ENCODE assay signal across 8 cellular contexts in genomic region chr12:54189198-54189539, GRCh38. TPM values are rescaled to one million over a fixed set of nuclear protein-coding genes. Genes with fewer than 3 reads are reported as not detected.
DNase-seq lines count a peak whose midpoint lies in the region; ATAC-seq and TF ChIP-seq lines count a peak whose summit lies in the region.

No MANE protein-coding gene starts in this region.

- H3K36me3 Mint-ChIP-seq in natural killer cell treated with Interleukin-12 subunit alpha and Interleukin-12 subunit beta and Interleukin-15 and Interleukin-18, amount 100 ng/mL, for 72 hours, result no peaks in the 10 kb centered on the region

- H3K9me3 Mint-ChIP-seq in natural killer cell treated with Interleukin-12 subunit alpha and Interleukin-12 subunit beta and Interleukin-15 and Interleukin-18, amount 100 ng/mL, for 72 hours, result no peaks in the 10 kb centered on the region

- peak overlapping the region; percentile 27 for H3K4me3 ChIP-seq in brain microvascular endothelial cell (ENCODE audit: low read depth, low read length)

- no peak for DNase-seq in brain microvascular endothelial cell
- no peak for DNase-seq in natural killer cell treated with Interleukin-12 subunit alpha and Interleukin-12 subunit beta and Interleukin-15 and Interleukin-18, amount 100 ng/mL, for 72 hours (ENCODE audit: low spot score)
- no peak for DNase-seq in NCI-H82 (lab: John Stamatoyannopoulos, UW)
- DNase-seq in ACHN, result no peak
- DNase-seq in HuH-7.5 (ENCODE audit: low spot score), result no peak

- ATAC-seq in HG03066 (IDR thresholded peaks at IDR 0.05; ENCODE audit: low read depth, unreplicated experiment) (peak; percentile 6), GM21528 (IDR thresholded peaks at IDR 0.05; ENCODE audit: low FRiP score, unreplicated experiment) (no peak)
- ATAC-seq in natural killer cell treated with Interleukin-12 subunit alpha and Interleukin-12 subunit beta and Interleukin-15 and Interleukin-18, amount 100 ng/mL, for 72 hours, result no peak

- H3K4me1 Mint-ChIP-seq in natural killer cell treated with Interleukin-12 subunit alpha and Interleukin-12 subunit beta and Interleukin-15 and Interleukin-18, amount 100 ng/mL, for 72 hours (ENCODE audit: low read depth in 2 of 2), result peaks cover 7 to 9% of the 10 kb centered on the region in 2 donors

- H3K27ac ChIP-seq in C4-2B, result peak overlapping the region; percentile 54; the same call in 1 of the 2 replicates
- H3K27ac ChIP-seq in brain microvascular endothelial cell, result no peak overlapping the region

- no peaks in the 10 kb centered on the region for H3K27me3 ChIP-seq in brain microvascular endothelial cell (replicated peaks)

- H3K36me3 ChIP-seq in brain microvascular endothelial cell (replicated peaks), result no peaks in the 10 kb centered on the region

- peak overlapping the region; percentile 41 to 62 for H3K27ac Mint-ChIP-seq in natural killer cell treated with Interleukin-12 subunit alpha and Interleukin-12 subunit beta and Interleukin-15 and Interleukin-18, amount 100 ng/mL, for 72 hours

- TF ChIP-seq CTCF in C4-2B (conservative IDR thresholded peaks at IDR 0.05) (no peak), brain microvascular endothelial cell (IDR thresholded peaks at IDR 0.05; ENCODE audit: low read depth, low read length, missing control alignments) (no peak)

- H3K27me3 Mint-ChIP-seq in natural killer cell treated with Interleukin-12 subunit alpha and Interleukin-12 subunit beta and Interleukin-15 and Interleukin-18, amount 100 ng/mL, for 72 hours, result peaks cover 28 to 31% of the 10 kb centered on the region in 2 donors

- in situ Hi-C loops in brain microvascular endothelial cell (cut with HindIII; ENCODE audit: low pct_ligation_motif_present, low sequenced_read_pairs), result no loop called here
- in situ Hi-C loops in ACHN (cut with HindIII; ENCODE audit: low pct_ligation_motif_present, low pct_unique_long_range_greater_than_20kb, low sequenced_read_pairs), result loop anchor here (5.0 kb wide), 1 partner anchor 42 kb away; no protein-coding TSS in a partner anchor

- peak overlapping the region; percentile 78 for H3K4me3 Mint-ChIP-seq in natural killer cell treated with Interleukin-12 subunit alpha and Interleukin-12 subunit beta and Interleukin-15 and Interleukin-18, amount 100 ng/mL, for 72 hours

RNA-seq across cellular contexts. Expression of gene SMUG1, which starts 0.4 kb away (rescaled TPM):
- 10 to 100 TPM; 25.2 to 25.3 TPM for total RNA-seq in natural killer cell treated with Interleukin-12 subunit alpha and Interleukin-12 subunit beta and Interleukin-15 and Interleukin-18, amount 100 ng/mL, for 72 hours
